23 cellular contexts compared by ENCODE assay signal in genomic region chr9:99860266-99860665, GRCh38. TPM values are rescaled to one million over a fixed set of nuclear protein-coding genes. Genes with fewer than 3 reads are reported as not detected.
DNase-seq lines count a peak whose midpoint lies in the region; ATAC-seq, FAIRE-seq and TF ChIP-seq lines count a peak whose summit lies in the region.
"Had no signal": no experiment of that assay in that cellular context is flagged by ENCODE, and none has a peak within 500 bp of the region (broad histone marks: within the 10 kb centered on the region; RNA-seq: fewer than 3 reads in every experiment).

No MANE protein-coding gene starts in this region.

- ATAC-seq in HepG2 (no peak), right lobe of liver (no peak), body of pancreas (no peak)
- ATAC-seq: Panc1 had no signal

- H3K4ac ChIP-seq in neuronal stem cell (ENCODE audit: low read length) = no peak overlapping the region

- DNase-seq in HepG2 (ENCODE audit: low spot score) (no peak), right lobe of liver (no peak), neuronal stem cell (ENCODE audit: low spot score) (no peak), BE2C (no peak), medulla oblongata (ENCODE audit: extremely low spot score) (no peak), body of pancreas (no peak), NCI-H2171 treated with DMSO at 0.1 percent for 48 hours (lab: John Stamatoyannopoulos, UW) (no peak)
- DNase-seq: 8988T; CD4-positive, CD25-positive, alpha-beta regulatory T cell; DMS153; DND-41; GOT3; Karpas-422; NCI-H1105 treated with DMSO at 0.1 percent for 48 hours; NCI-H2029 treated with DMSO at 0.1 percent for 48 hours; NCI-H2171; NCI-H345; SHP77 had no signal

- no peak overlapping the region for H4K91ac ChIP-seq in neuronal stem cell (ENCODE audit: low read depth, low read length, poor library complexity)

- H3K27me3 ChIP-seq in HepG2 (ENCODE audit: control insufficient read depth in 1 of 2, insufficient read depth in 2 of 2, low read length in 2 of 2) (no peaks in the 10 kb centered on the region), right lobe of liver (no peaks in the 10 kb centered on the region), neuronal stem cell (ENCODE audit: control insufficient read depth in 3 of 3, insufficient read depth in 3 of 3, low read depth in 1 of 3, low read length in 3 of 3) (no peaks in the 10 kb centered on the region), BE2C (no peaks in the 10 kb centered on the region), body of pancreas (no peaks in the 10 kb centered on the region)
- H3K27me3 ChIP-seq: BLaER1 had no signal

- no peak for TF ChIP-seq CTCF in HepG2 (CRISPR knock-in tag; IDR thresholded peaks at IDR 0.05)
- no peak for TF ChIP-seq CTCF in right lobe of liver (IDR thresholded peaks at IDR 0.05)
- TF ChIP-seq CTCF in BE2C (IDR thresholded peaks at IDR 0.05; ENCODE audit: low read depth, low read length) = no peak
- no peak for TF ChIP-seq CTCF in body of pancreas (IDR thresholded peaks at IDR 0.05)

- POLR2A ChIA-PET in HepG2 (lab: Yijun Ruan, JAX) = no interaction called here

- H4K20me1 ChIP-seq in HepG2 (ENCODE audit: insufficient read depth, low read length) = no peaks in the 10 kb centered on the region
- H4K20me1 ChIP-seq: BLaER1 had no signal

- H3K23ac ChIP-seq in neuronal stem cell (ENCODE audit: low read depth, low read length, poor library complexity) = no peak overlapping the region

- H3K4me1 ChIP-seq in HepG2 (ENCODE audit: insufficient read depth, low read length) (no peaks in the 10 kb centered on the region), right lobe of liver (no peaks in the 10 kb centered on the region), neuronal stem cell (ENCODE audit: control insufficient read depth in 2 of 2, insufficient read depth in 1 of 2, low read depth in 1 of 2, low read length in 2 of 2) (peaks cover 13 to 32% of the 10 kb centered on the region in 2 donors), BE2C (no peaks in the 10 kb centered on the region), body of pancreas (no peaks in the 10 kb centered on the region)

- intact Hi-C loops in HepG2 (cut with micrococcal nuclease; ENCODE audit: unreplicated experiment) = no loop called here
- intact Hi-C loops in right lobe of liver (cut with DNase I) = no loop called here
- intact Hi-C loops in body of pancreas (cut with DNase I) = no loop called here

- TF ChIP-seq POLR2A in HepG2 (IDR thresholded peaks at IDR 0.05; ENCODE audit: insufficient read depth in 1 of 2, low read depth in 2 of 2, low read length in 2 of 2) (no peak), right lobe of liver (IDR thresholded peaks at IDR 0.05) (no peak), body of pancreas (IDR thresholded peaks at IDR 0.05) (no peak)

- CTCF ChIA-PET in HepG2 (lab: Yijun Ruan, JAX; ENCODE audit: low intra/inter-chr PET ratio, low total read pairs) = no interaction called here

- H3K9ac ChIP-seq in HepG2 (ENCODE audit: insufficient read depth, low read depth, low read length) = no peak overlapping the region
- H3K9ac ChIP-seq in neuronal stem cell (ENCODE audit: low read depth, low read length, poor library complexity) = no peak overlapping the region
- H3K9ac ChIP-seq: BLaER1 had no signal

- no TSS peak for BruUV-seq in HepG2 (replicated peaks; lab: Mats Ljungman, UMichigan)

- H3K79me2 ChIP-seq in HepG2 (ENCODE audit: insufficient read depth, low read length) = no peaks in the 10 kb centered on the region

- H3K27ac ChIP-seq in HepG2 (ENCODE audit: extremely low read length, insufficient read depth, low read length) (no peak overlapping the region), right lobe of liver (no peak overlapping the region), neuronal stem cell (replicated peaks; ENCODE audit: low read length) (no peak overlapping the region), body of pancreas (no peak overlapping the region)
- H3K27ac ChIP-seq: BLaER1, RWPE1 had no signal

- in situ Hi-C loops in HepG2 (cut with HindIII; ENCODE audit: extremely low pct_ligation_motif_present, low pct_unique_long_range_greater_than_20kb) = no loop called here

- WGBS in HepG2 (ENCODE audit: low lambda C conversion rate) = 27% methylated on average over 1 of the region's 1 CpG
- WGBS in right lobe of liver (ENCODE audit: insufficient coverage, low coverage, low lambda C conversion rate, missing lambda C conversion rate) = 78% methylated on average over 1 of the region's 1 CpG
- no CpG with 5 or more reads among the region's 1 CpG for WGBS in neuronal stem cell (ENCODE audit: extremely low coverage in 2 of 2, insufficient read length in 2 of 2, insufficient replicate concordance in 1 of 2), 2 donors
- WGBS in body of pancreas, 2 donors = 62 to 76% methylated on average over 1 of the region's 1 CpG

- no peak for FAIRE-seq in HepG2 (lab: Jason Lieb, UNC)
- FAIRE-seq in endometrium (lab: Jason Lieb, UNC) = peak; percentile 97
- FAIRE-seq: GM12892 had no signal

- H2AFZ ChIP-seq in HepG2 (ENCODE audit: low read length) = no peak overlapping the region
- peak overlapping the region; percentile 2 for H2AFZ ChIP-seq in neuronal stem cell (ENCODE audit: low read length)

- H2AK5ac ChIP-seq in neuronal stem cell (ENCODE audit: low read depth, low read length) = no peak overlapping the region

- no peaks in the 10 kb centered on the region for H3K36me3 ChIP-seq in HepG2 (replicated peaks in 1 of 2; ENCODE audit: control insufficient read depth in 1 of 2, insufficient read depth in 2 of 2, low read length in 2 of 2)
- no peaks in the 10 kb centered on the region for H3K36me3 ChIP-seq in right lobe of liver
- H3K36me3 ChIP-seq in neuronal stem cell (replicated peaks in 1 of 2; ENCODE audit: control insufficient read depth in 2 of 2, insufficient read depth in 2 of 2, low read length in 2 of 2) = no peaks in the 10 kb centered on the region
- no peaks in the 10 kb centered on the region for H3K36me3 ChIP-seq in BE2C
- H3K36me3 ChIP-seq in body of pancreas (replicated peaks in 1 of 2; ENCODE audit: insufficient read depth in 1 of 2, low read depth in 2 of 2) = no peaks in the 10 kb centered on the region
- H3K36me3 ChIP-seq: BLaER1 had no signal

- no peak for TF ChIP-seq EP300 in HepG2 (IDR thresholded peaks at IDR 0.05; ENCODE audit: low read depth in 2 of 2, low read length in 2 of 2)
- no peak for TF ChIP-seq EP300 in HepG2 (CRISPR knock-in tag; IDR thresholded peaks at IDR 0.05; ENCODE audit: borderline replicate concordance)

- H3K9me3 ChIP-seq in HepG2 (ENCODE audit: low read length) = no peaks in the 10 kb centered on the region
- H3K9me3 ChIP-seq in right lobe of liver = no peaks in the 10 kb centered on the region
- no peaks in the 10 kb centered on the region for H3K9me3 ChIP-seq in neuronal stem cell (replicated peaks in 1 of 2; ENCODE audit: control insufficient read depth in 2 of 2, insufficient read depth in 1 of 2, low read depth in 1 of 2, low read length in 2 of 2)
- H3K9me3 ChIP-seq in BE2C = no peaks in the 10 kb centered on the region
- H3K9me3 ChIP-seq in body of pancreas = no peaks in the 10 kb centered on the region
- H3K9me3 ChIP-seq: BLaER1 had no signal

- H3K14ac ChIP-seq in neuronal stem cell (ENCODE audit: low read length) = no peak overlapping the region

- H2BK5ac ChIP-seq in neuronal stem cell (ENCODE audit: low read length) = no peak overlapping the region

- H3K4me3 ChIP-seq in HepG2 (replicated peaks in 1 of 3; ENCODE audit: insufficient read depth in 1 of 3, low read depth in 2 of 3, low read length in 3 of 3) (no peak overlapping the region), right lobe of liver (no peak overlapping the region), neuronal stem cell (ENCODE audit: low read length in 2 of 2) (no peak overlapping the region), BE2C (ENCODE audit: low read depth, low read length) (no peak overlapping the region), body of pancreas (no peak overlapping the region)
- H3K4me3 ChIP-seq: BLaER1 had no signal

- H2BK120ac ChIP-seq in neuronal stem cell (ENCODE audit: low read depth, low read length) = no peak overlapping the region

- H2BK15ac ChIP-seq in neuronal stem cell (ENCODE audit: low read length) = no peak overlapping the region

- H4K8ac ChIP-seq in neuronal stem cell (ENCODE audit: low read depth, low read length) = no peak overlapping the region

- no peaks in the 10 kb centered on the region for H3K79me1 ChIP-seq in neuronal stem cell (ENCODE audit: low read depth, low read length)

- H3K4me2 ChIP-seq in HepG2 (ENCODE audit: low read depth, low read length) (no peak overlapping the region), neuronal stem cell (ENCODE audit: insufficient read depth, low read length, poor library complexity, severe bottlenecking) (no peak overlapping the region)
- H3K4me2 ChIP-seq: BLaER1 had no signal

- no peak overlapping the region for H2BK12ac ChIP-seq in neuronal stem cell (ENCODE audit: low read length)

- TF ChIP-seq RAD21 in HepG2 (CRISPR knock-in tag; IDR thresholded peaks at IDR 0.05) = no peak

- H3K18ac ChIP-seq in neuronal stem cell (ENCODE audit: low read length) = no peak overlapping the region

RNA-seq across cellular contexts. Expression of gene NR4A3, which starts 38.6 kb away (rescaled TPM):
- total RNA-seq in HepG2 (2016; rRNA removed; fragmentation: Illumina TruSeq; extraction: Trizol) (0.02 TPM in 1 of 2 replicates, not detected in the other), right lobe of liver (1 to 10 TPM in 1 of 6 experiments, under 1 TPM in 5; 0.13 to 1.2 (median 0.30) TPM), body of pancreas (1 to 10 TPM; 1.0 to 8.9 TPM)
- not detected in 2 replicates for total RNA-seq in HepG2 (2016; cell fraction: cytosol; rRNA removed; fragmentation: Illumina TruSeq; extraction: Trizol; ENCODE audit: low read depth)
- 0.03 TPM in 1 of 2 replicates, not detected in the other for total RNA-seq in HepG2 (2016; cell fraction: insoluble cytoplasmic fraction; rRNA removed; fragmentation: Illumina TruSeq; extraction: Trizol)
- 0.03 TPM in 1 of 2 replicates, not detected in the other for total RNA-seq in HepG2 (2016; cell fraction: membrane; rRNA removed; fragmentation: Illumina TruSeq; extraction: Trizol)
- 0.25 and 0.31 TPM in 2 replicates for total RNA-seq in HepG2 (2016; cell fraction: nucleus; rRNA removed; fragmentation: Illumina TruSeq; extraction: Trizol)
- 0.03 and 0.09 TPM in 2 replicates for polyA plus RNA-seq in HepG2 (2011; rRNA removed)
- polyA plus RNA-seq in HepG2 (2011; cell fraction: cytosol; rRNA removed) = 0.03 TPM in 1 of 2 replicates, not detected in the other
- 0.09 and 0.14 TPM in 2 replicates for polyA plus RNA-seq in HepG2 (2011; cell fraction: nucleus; rRNA removed)
- 0.07 TPM in 1 of 2 replicates, not detected in the other for polyA plus RNA-seq in HepG2 (2012)
- polyA plus RNA-seq in HepG2 (2016; cell fraction: cytosol; fragmentation: Illumina TruSeq; extraction: Trizol; ENCODE audit: low read depth) = not detected in 2 replicates
- 0.04 and 0.07 TPM in 2 replicates for polyA plus RNA-seq in HepG2 (2016; cell fraction: insoluble cytoplasmic fraction; fragmentation: Illumina TruSeq; extraction: Trizol; ENCODE audit: low read depth)
- not detected in 2 replicates for polyA plus RNA-seq in HepG2 (2016; cell fraction: membrane; fragmentation: Illumina TruSeq; extraction: Trizol; ENCODE audit: low read depth)
- not detected in 2 replicates for polyA plus RNA-seq in HepG2 (2016; cell fraction: nucleus; fragmentation: Illumina TruSeq; extraction: Trizol; ENCODE audit: insufficient read depth, low read depth)
- polyA minus RNA-seq in HepG2 (2011; rRNA and poly(A)+ RNA removed; ENCODE audit: low replicate concordance) = 0.06 and 5.7 TPM in 2 replicates
- 0.18 TPM in 1 of 2 replicates, not detected in the other for polyA minus RNA-seq in HepG2 (2011; cell fraction: cytosol; rRNA and poly(A)+ RNA removed)
- polyA minus RNA-seq in HepG2 (2011; cell fraction: nucleus; rRNA and poly(A)+ RNA removed) = 0.50 and 0.64 TPM in 2 replicates
- 1.3 TPM for polyA plus RNA-seq in neuronal stem cell (2013, experiment 1 of 2)
- 1.3 TPM for polyA plus RNA-seq in neuronal stem cell (2013, experiment 2 of 2)
- polyA plus RNA-seq in BE2C (2012; ENCODE audit: insufficient read depth, insufficient read length, low read depth) = 0.11 TPM

RNA-seq across cellular contexts. Expression of gene STX17, which starts 46.2 kb away (rescaled TPM):
- 25.7 and 28.9 TPM in 2 replicates for total RNA-seq in HepG2 (2016; rRNA removed; fragmentation: Illumina TruSeq; extraction: Trizol)
- total RNA-seq in HepG2 (2016; cell fraction: cytosol; rRNA removed; fragmentation: Illumina TruSeq; extraction: Trizol; ENCODE audit: low read depth) = 6.8 and 7.6 TPM in 2 replicates
- 23.1 and 30.1 TPM in 2 replicates for total RNA-seq in HepG2 (2016; cell fraction: insoluble cytoplasmic fraction; rRNA removed; fragmentation: Illumina TruSeq; extraction: Trizol)
- 13.3 and 13.7 TPM in 2 replicates for total RNA-seq in HepG2 (2016; cell fraction: membrane; rRNA removed; fragmentation: Illumina TruSeq; extraction: Trizol)
- 32.1 and 32.8 TPM in 2 replicates for total RNA-seq in HepG2 (2016; cell fraction: nucleus; rRNA removed; fragmentation: Illumina TruSeq; extraction: Trizol)
- polyA plus RNA-seq in HepG2 (2011; rRNA removed) = 6.1 and 8.3 TPM in 2 replicates
- 4.2 and 6.3 TPM in 2 replicates for polyA plus RNA-seq in HepG2 (2011; cell fraction: cytosol; rRNA removed)
- polyA plus RNA-seq in HepG2 (2011; cell fraction: nucleus; rRNA removed) = 9.9 and 11.6 TPM in 2 replicates
- polyA plus RNA-seq in HepG2 (2012) = 8.6 and 11.7 TPM in 2 replicates
- 1.4 and 3.9 TPM in 2 replicates for polyA plus RNA-seq in HepG2 (2016; cell fraction: cytosol; fragmentation: Illumina TruSeq; extraction: Trizol; ENCODE audit: low read depth)
- 18.0 and 19.7 TPM in 2 replicates for polyA plus RNA-seq in HepG2 (2016; cell fraction: insoluble cytoplasmic fraction; fragmentation: Illumina TruSeq; extraction: Trizol; ENCODE audit: low read depth)
- polyA plus RNA-seq in HepG2 (2016; cell fraction: membrane; fragmentation: Illumina TruSeq; extraction: Trizol; ENCODE audit: low read depth) = 5.4 and 5.7 TPM in 2 replicates
- polyA plus RNA-seq in HepG2 (2016; cell fraction: nucleus; fragmentation: Illumina TruSeq; extraction: Trizol; ENCODE audit: insufficient read depth, low read depth) = 20.1 and 24.1 TPM in 2 replicates
- polyA minus RNA-seq in HepG2 (2011; rRNA and poly(A)+ RNA removed; ENCODE audit: low replicate concordance) = 8.5 and 9.0 TPM in 2 replicates
- 9.3 and 11.5 TPM in 2 replicates for polyA minus RNA-seq in HepG2 (2011; cell fraction: cytosol; rRNA and poly(A)+ RNA removed)
- polyA minus RNA-seq in HepG2 (2011; cell fraction: nucleus; rRNA and poly(A)+ RNA removed) = 48.7 and 50.6 TPM in 2 replicates
- 10 to 100 TPM; 19.9 to 28.2 (median 23.2) TPM for total RNA-seq in right lobe of liver
- polyA plus RNA-seq in neuronal stem cell (2013, experiment 1 of 2) = 15.7 TPM
- polyA plus RNA-seq in neuronal stem cell (2013, experiment 2 of 2) = 16.4 TPM
- polyA plus RNA-seq in BE2C (2012; ENCODE audit: insufficient read depth, insufficient read length, low read depth) = 4.9 TPM
- total RNA-seq in body of pancreas = 10 to 100 TPM; 29.8 to 73.2 TPM
